In genomic region chr19:23986623-23987022, GRCh38 we compare ENCODE assay signal across 7 cellular contexts.
"Had no signal": no experiment of that assay in that cellular context is flagged by ENCODE, and none has a peak within 500 bp of the region (broad histone marks: within the 10 kb centered on the region; RNA-seq: fewer than 3 reads in every experiment).

No MANE protein-coding gene starts in this region.

- H3K36me3 Mint-ChIP-seq: IgD-negative memory B cell had no signal

- ATAC-seq: GM23338 had no signal

- H3K4me3 ChIP-seq: GM23338 had no signal

- H3K4me3 Mint-ChIP-seq: GM23338, H9, IgD-negative memory B cell had no signal

- H3K4me1 Mint-ChIP-seq: GM23338, H9, IgD-negative memory B cell had no signal

- DNase-seq: H9, HCEC 1CT had no signal

- FAIRE-seq: H1, H54, HTR-8/SVneo had no signal

- H3K4me2 ChIP-seq: GM23338 had no signal

- H3K27ac Mint-ChIP-seq: GM23338, H9, IgD-negative memory B cell had no signal

- H2AFZ ChIP-seq: GM23338 had no signal
